27 cellular contexts compared by ENCODE assay signal in genomic region chr5:163193886-163194285, GRCh38.
"Had no signal": no experiment of that assay in that cellular context is flagged by ENCODE, and none has a peak within 500 bp of the region (broad histone marks: within the 10 kb centered on the region; RNA-seq: fewer than 3 reads in every experiment).

No MANE protein-coding gene starts in this region.

- H3K27me3 Mint-ChIP-seq: activated CD4-positive, alpha-beta T cell treated with anti-CD3 and anti-CD28 coated beads for 36 hours; activated CD4-positive, alpha-beta T cell treated with anti-CD3 and anti-CD28 coated beads, Interleukin-2, amount 10 ng/mL, durations not matched to agents 7 days and 5 days; activated naive CD4-positive, alpha-beta T cell treated with anti-CD3 and anti-CD28 coated beads, Interleukin-2, amount 50 U/mL, for 24 hours; activated naive CD8-positive, alpha-beta T cell treated with anti-CD3 and anti-CD28 coated beads, Interleukin-2, amount 10 ng/mL, durations not matched to agents 7 days and 5 days; activated T-cell treated with anti-CD3 and anti-CD28 coated beads, Interleukin-2, amount 50 U/mL, for 24 hours had no signal

- H3K27ac Mint-ChIP-seq: activated CD4-positive, alpha-beta T cell treated with anti-CD3 and anti-CD28 coated beads for 36 hours; activated CD4-positive, alpha-beta T cell treated with anti-CD3 and anti-CD28 coated beads, Interleukin-2, amount 10 ng/mL, durations not matched to agents 7 days and 5 days; activated CD8-positive, alpha-beta T cell treated with anti-CD3 and anti-CD28 coated beads, Interleukin-2, amount 10 ng/mL, durations not matched to agents 7 days and 5 days; activated naive CD4-positive, alpha-beta T cell treated with anti-CD3 and anti-CD28 coated beads, Interleukin-2, amount 50 U/mL, for 24 hours; activated naive CD8-positive, alpha-beta T cell treated with anti-CD3 and anti-CD28 coated beads, Interleukin-2, amount 10 ng/mL, durations not matched to agents 7 days and 5 days; activated T-cell treated with anti-CD3 and anti-CD28 coated beads, Interleukin-2, amount 50 U/mL, for 24 hours; activated T-helper 2 cell treated with anti-CD3 and anti-CD28 coated beads, Interferon-gamma antibody, Interleukin-2, Interleukin-4, amounts not matched to agents 10 μg/mL and 5 μg/mL and 100 μg/mL, durations not matched to agents 14 hours and 24 hours and 36 hours; WTC11 had no signal

- H3K4me3 ChIP-seq: ascending aorta, coronary artery, PC-9, SJCRH30, SK-N-MC had no signal

- H3K36me3 Mint-ChIP-seq: activated naive CD4-positive, alpha-beta T cell treated with anti-CD3 and anti-CD28 coated beads, Interleukin-2, amount 50 U/mL, for 24 hours; activated naive CD8-positive, alpha-beta T cell treated with anti-CD3 and anti-CD28 coated beads, Interleukin-2, amount 10 ng/mL, durations not matched to agents 7 days and 5 days; WTC11 had no signal

- H3K4me3 Mint-ChIP-seq: activated CD4-positive, alpha-beta T cell treated with anti-CD3 and anti-CD28 coated beads for 36 hours; activated CD4-positive, alpha-beta T cell treated with anti-CD3 and anti-CD28 coated beads, Interleukin-2, amount 10 ng/mL, durations not matched to agents 7 days and 5 days; activated CD8-positive, alpha-beta T cell treated with anti-CD3 and anti-CD28 coated beads, Interleukin-2, amount 10 ng/mL, durations not matched to agents 7 days and 5 days; activated naive CD4-positive, alpha-beta T cell treated with anti-CD3 and anti-CD28 coated beads, Interleukin-2, amount 50 U/mL, for 24 hours; activated naive CD8-positive, alpha-beta T cell treated with anti-CD3 and anti-CD28 coated beads, Interleukin-2, amount 10 ng/mL, durations not matched to agents 7 days and 5 days; activated T-cell treated with anti-CD3 and anti-CD28 coated beads, Interleukin-2, amount 50 U/mL, for 24 hours; WTC11 had no signal

- H3K9me3 Mint-ChIP-seq: activated CD4-positive, alpha-beta T cell treated with anti-CD3 and anti-CD28 coated beads, Interleukin-2, amount 10 ng/mL, durations not matched to agents 7 days and 5 days; activated naive CD4-positive, alpha-beta T cell treated with anti-CD3 and anti-CD28 coated beads, Interleukin-2, amount 50 U/mL, for 24 hours; activated naive CD8-positive, alpha-beta T cell treated with anti-CD3 and anti-CD28 coated beads, Interleukin-2, amount 10 ng/mL, durations not matched to agents 7 days and 5 days; WTC11 had no signal

- H3K4me1 ChIP-seq: ascending aorta, SJCRH30 had no signal

- H3K9me3 ChIP-seq: ascending aorta, SJCRH30 had no signal

- H3K27me3 ChIP-seq: ascending aorta, SJCRH30 had no signal

- DNase-seq: activated CD4-positive, alpha-beta T cell treated with anti-CD3 and anti-CD28 coated beads for 36 hours; activated CD4-positive, alpha-beta T cell treated with anti-CD3 and anti-CD28 coated beads, Interleukin-2, amount 10 ng/mL, durations not matched to agents 7 days and 5 days; activated CD4-positive, alpha-beta T cell treated with anti-CD3 and anti-CD28 coated beads, Interleukin-2, amount 50 U/mL, for 48 hours; activated CD8-positive, alpha-beta T cell treated with anti-CD3 and anti-CD28 coated beads, Interleukin-2, amount 10 ng/mL, durations not matched to agents 7 days and 5 days; activated gamma-delta T cell; activated naive CD4-positive, alpha-beta T cell treated with Interleukin-2 at 50 U/mL for 16 hours; activated naive CD8-positive, alpha-beta T cell treated with anti-CD3 and anti-CD28 coated beads, Interleukin-2, amount 10 ng/mL, durations not matched to agents 7 days and 5 days; activated T-cell treated with anti-CD3 and anti-CD28 coated beads, Interleukin-2, amount 50 U/mL, for 24 hours; amygdala; Kasumi-1; NCI-H1105; NCI-H1417 treated with DMSO at 0.1 percent for 48 hours; NCI-H1694; NCI-H2029; NCI-H345; NCI-H510A; NCI-H526; NCI-H748 treated with DMSO at 0.1 percent for 48 hours; NK-92 treated with Interleukin-12 subunit alpha and Interleukin-12 subunit beta, amount 100 ng/mL, for 24 hours; PC-9; SJCRH30 had no signal

- H3K36me3 ChIP-seq: ascending aorta, SJCRH30 had no signal

- H3K4me1 Mint-ChIP-seq: activated CD4-positive, alpha-beta T cell treated with anti-CD3 and anti-CD28 coated beads for 36 hours; activated CD4-positive, alpha-beta T cell treated with anti-CD3 and anti-CD28 coated beads, Interleukin-2, amount 10 ng/mL, durations not matched to agents 7 days and 5 days; activated naive CD4-positive, alpha-beta T cell treated with anti-CD3 and anti-CD28 coated beads, Interleukin-2, amount 50 U/mL, for 24 hours; activated naive CD8-positive, alpha-beta T cell treated with anti-CD3 and anti-CD28 coated beads, Interleukin-2, amount 10 ng/mL, durations not matched to agents 7 days and 5 days had no signal
